ENCODE assay signal across 8 cellular contexts in the genomic region with DNA sequence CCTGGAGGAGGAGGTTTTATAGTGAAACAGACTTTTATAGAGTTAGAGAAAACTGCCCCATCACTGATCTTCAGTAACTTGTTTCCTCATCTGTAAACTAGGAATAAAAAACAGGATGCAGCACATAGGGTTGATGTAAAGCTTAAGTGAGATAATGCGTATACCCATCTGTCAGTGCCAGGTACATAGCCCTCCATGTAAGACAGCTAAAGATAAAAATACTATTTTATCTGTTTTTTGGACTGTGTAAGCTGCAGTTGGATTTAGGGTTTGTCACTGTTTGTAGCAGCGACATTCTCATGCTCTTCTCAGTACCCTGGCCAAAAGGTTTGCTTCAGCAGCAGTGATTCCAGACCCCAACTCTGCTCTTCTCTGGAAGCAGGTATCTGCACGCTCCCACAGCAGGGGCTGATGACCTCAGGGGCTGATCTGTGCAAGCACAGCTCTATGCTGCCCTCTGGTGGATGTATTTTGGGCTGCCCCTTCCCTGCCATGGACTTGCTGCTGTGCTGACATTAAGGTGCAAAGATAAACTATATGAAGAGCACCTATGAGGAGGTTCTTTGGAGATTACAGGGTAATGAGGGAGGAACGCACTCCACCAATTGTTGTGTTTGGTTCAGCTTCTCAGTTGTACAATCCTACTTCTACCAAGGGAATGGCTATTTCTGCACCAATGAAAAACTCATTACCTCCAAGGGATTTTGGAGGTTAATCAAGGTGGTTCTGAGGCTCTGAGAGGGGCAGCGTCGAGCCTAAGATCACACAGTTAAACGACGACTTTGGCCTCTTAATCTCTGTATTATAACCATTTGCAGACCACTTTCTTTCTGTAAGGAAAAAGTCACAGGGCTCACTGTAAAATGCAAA. TPM values are rescaled to one million over a fixed set of nuclear protein-coding genes. Genes with fewer than 3 reads are reported as not detected.
DNase-seq lines count a peak whose midpoint lies in the region; ATAC-seq, FAIRE-seq and TF ChIP-seq lines count a peak whose summit lies in the region.

No MANE protein-coding gene starts in this region.

- TF ChIP-seq CTCF in DND-41 (IDR thresholded peaks at IDR 0.05; ENCODE audit: borderline replicate concordance, extremely low read depth, low read length, poor library complexity, severe bottlenecking) = peak; percentile 100
- peak; percentile 95 for TF ChIP-seq CTCF in foreskin fibroblast (IDR thresholded peaks at IDR 0.05; ENCODE audit: low read depth, low read length)
- peak; percentile 91 for TF ChIP-seq CTCF in suprapubic skin (IDR thresholded peaks at IDR 0.05)

- H4K20me1 ChIP-seq in DND-41 (ENCODE audit: insufficient read depth, low read length) = no peaks in the 10 kb centered on the region

- peak overlapping the region; percentile 38 for H3K4me2 ChIP-seq in DND-41 (ENCODE audit: insufficient read depth, low read length)

- H3K9me3 ChIP-seq in DND-41 (ENCODE audit: insufficient read depth, low read length, severe bottlenecking) = no peaks in the 10 kb centered on the region
- no peaks in the 10 kb centered on the region for H3K9me3 ChIP-seq in suprapubic skin

- H3K27me3 ChIP-seq in DND-41 (ENCODE audit: insufficient read depth, low read length, poor library complexity) = no peaks in the 10 kb centered on the region
- H3K27me3 ChIP-seq in suprapubic skin = no peaks in the 10 kb centered on the region

- DNase-seq in DND-41 (peak; percentile 91), KG1 (lab: John Stamatoyannopoulos, UW) (peak; percentile 2), RCC 7860 (ENCODE audit: low spot score) (peak; percentile 53), foreskin fibroblast (peak; percentile 49 to 88), nucleus accumbens (lab: John Stamatoyannopoulos, UW) (peak in 52 of 56 donors; percentile 7 to 90 (median 48)), suprapubic skin (ENCODE audit: low spot score in 2 of 2) (peak; percentile 79 to 88)
- DNase-seq in activated T-helper 1 cell treated with anti-CD3 and anti-CD28 coated beads, Interleukin-12 subunit alpha, Interleukin-12 subunit beta, Interleukin-2, Interleukin-4 antibody, amounts not matched to agents 30 ng/mL and 10 ng/mL and 1 ng/mL, durations not matched to agents 14 hours and 24 hours and 36 hours (ENCODE audit: low spot score) = peak; percentile 73

- H2AFZ ChIP-seq in DND-41 (ENCODE audit: low read depth, low read length) = peak overlapping the region; percentile 46; the same call in 1 of the 2 replicates

- TF ChIP-seq POLR2A in suprapubic skin (IDR thresholded peaks at IDR 0.05) = no peak

- intact Hi-C loops in activated T-helper 1 cell treated with anti-CD3 and anti-CD28 coated beads, Interleukin-12 subunit alpha, Interleukin-12 subunit beta, Interleukin-2, Interleukin-4 antibody, amounts not matched to agents 30 ng/mL and 10 ng/mL and 1 ng/mL, durations not matched to agents 14 hours and 24 hours and 36 hours (cut with micrococcal nuclease) = loop anchor here (1.0 to 10.0 kb wide), 8 partner anchors 143 to 1043 kb away; no protein-coding TSS in a partner anchor

- no peaks in the 10 kb centered on the region for H3K36me3 ChIP-seq in DND-41 (ENCODE audit: insufficient read depth, low read length)
- no peaks in the 10 kb centered on the region for H3K36me3 ChIP-seq in suprapubic skin

- H3K4me1 Mint-ChIP-seq in activated T-helper 1 cell treated with anti-CD3 and anti-CD28 coated beads, Interleukin-12 subunit alpha, Interleukin-12 subunit beta, Interleukin-2, Interleukin-4 antibody, amounts not matched to agents 30 ng/mL and 10 ng/mL and 1 ng/mL, durations not matched to agents 14 hours and 24 hours and 36 hours (ENCODE audit: low read depth) = peaks cover 14% of the 10 kb centered on the region

- H3K36me3 Mint-ChIP-seq in activated T-helper 1 cell treated with anti-CD3 and anti-CD28 coated beads, Interleukin-12 subunit alpha, Interleukin-12 subunit beta, Interleukin-2, Interleukin-4 antibody, amounts not matched to agents 30 ng/mL and 10 ng/mL and 1 ng/mL, durations not matched to agents 14 hours and 24 hours and 36 hours (ENCODE audit: low read depth) = no peaks in the 10 kb centered on the region

- ATAC-seq in DND-41 (ENCODE audit: insufficient read depth, low read depth) (peak; percentile 96), GM21717 (IDR thresholded peaks at IDR 0.05; ENCODE audit: unreplicated experiment) (peak; percentile 58)

- H3K27me3 Mint-ChIP-seq in activated T-helper 1 cell treated with anti-CD3 and anti-CD28 coated beads, Interleukin-12 subunit alpha, Interleukin-12 subunit beta, Interleukin-2, Interleukin-4 antibody, amounts not matched to agents 30 ng/mL and 10 ng/mL and 1 ng/mL, durations not matched to agents 14 hours and 24 hours and 36 hours (ENCODE audit: insufficient read depth) = peaks cover 1% of the 10 kb centered on the region

- H3K4me3 Mint-ChIP-seq in activated T-helper 1 cell treated with anti-CD3 and anti-CD28 coated beads, Interleukin-12 subunit alpha, Interleukin-12 subunit beta, Interleukin-2, Interleukin-4 antibody, amounts not matched to agents 30 ng/mL and 10 ng/mL and 1 ng/mL, durations not matched to agents 14 hours and 24 hours and 36 hours = no peak overlapping the region

- peak overlapping the region; percentile 79 for H3K27ac ChIP-seq in DND-41 (ENCODE audit: low read length)
- no peak overlapping the region for H3K27ac ChIP-seq in suprapubic skin

- peak; percentile 5 for FAIRE-seq in RCC 7860 (lab: Jason Lieb, UNC)

- peaks cover 6% of the 10 kb centered on the region; the same call in 1 of the 2 replicates for H3K79me2 ChIP-seq in DND-41 (ENCODE audit: insufficient read depth, low read length)

- no peak overlapping the region for H3K4me3 ChIP-seq in DND-41 (ENCODE audit: low read depth in 1 of 2, low read length in 2 of 2)
- no peak overlapping the region for H3K4me3 ChIP-seq in foreskin fibroblast (ENCODE audit: low read depth in 1 of 2, low read length in 2 of 2)
- H3K4me3 ChIP-seq in suprapubic skin = no peak overlapping the region

- H3K27ac Mint-ChIP-seq in activated T-helper 1 cell treated with anti-CD3 and anti-CD28 coated beads, Interleukin-12 subunit alpha, Interleukin-12 subunit beta, Interleukin-2, Interleukin-4 antibody, amounts not matched to agents 30 ng/mL and 10 ng/mL and 1 ng/mL, durations not matched to agents 14 hours and 24 hours and 36 hours = no peak overlapping the region

- H3K9ac ChIP-seq in DND-41 (ENCODE audit: low read depth, low read length) = peak overlapping the region; percentile 29

- WGBS in suprapubic skin = 47% methylated on average over 8 of the region's 8 CpGs

- H3K9me3 Mint-ChIP-seq in activated T-helper 1 cell treated with anti-CD3 and anti-CD28 coated beads, Interleukin-12 subunit alpha, Interleukin-12 subunit beta, Interleukin-2, Interleukin-4 antibody, amounts not matched to agents 30 ng/mL and 10 ng/mL and 1 ng/mL, durations not matched to agents 14 hours and 24 hours and 36 hours = no peaks in the 10 kb centered on the region

- no peak for TF ChIP-seq EP300 in suprapubic skin (IDR thresholded peaks at IDR 0.05)

- peaks cover 55% of the 10 kb centered on the region for H3K4me1 ChIP-seq in DND-41 (ENCODE audit: insufficient read depth, low read length)
- peaks cover 6% of the 10 kb centered on the region for H3K4me1 ChIP-seq in suprapubic skin

RNA-seq across cellular contexts. Expression of gene HMHB1, which starts 13.1 kb away (rescaled TPM):
- total RNA-seq in activated T-helper 1 cell treated with anti-CD3 and anti-CD28 coated beads, Interleukin-12 subunit alpha, Interleukin-12 subunit beta, Interleukin-2, Interleukin-4 antibody, amounts not matched to agents 30 ng/mL and 10 ng/mL and 1 ng/mL, durations not matched to agents 14 hours and 24 hours and 36 hours = 0.69 and 0.83 TPM in 2 replicates
- total RNA-seq in suprapubic skin = not detected

Comparison
In these comparisons a context has a peak if more than half of its experiments do, and no peak if none do; other contexts are left out.
1. DNase-seq: peak in every context shown above with its lines; median percentile 91 in DND-41; 84 in suprapubic skin; 73 in activated T-helper 1 cell treated with anti-CD3 and anti-CD28 coated beads, Interleukin-12 subunit alpha, Interleukin-12 subunit beta, Interleukin-2, Interleukin-4 antibody, amounts not matched to agents 30 ng/mL and 10 ng/mL and 1 ng/mL, durations not matched to agents 14 hours and 24 hours and 36 hours; 68 in foreskin fibroblast; 53 in RCC 7860; 48 in nucleus accumbens; 2 in KG1.